In the genomic region with DNA sequence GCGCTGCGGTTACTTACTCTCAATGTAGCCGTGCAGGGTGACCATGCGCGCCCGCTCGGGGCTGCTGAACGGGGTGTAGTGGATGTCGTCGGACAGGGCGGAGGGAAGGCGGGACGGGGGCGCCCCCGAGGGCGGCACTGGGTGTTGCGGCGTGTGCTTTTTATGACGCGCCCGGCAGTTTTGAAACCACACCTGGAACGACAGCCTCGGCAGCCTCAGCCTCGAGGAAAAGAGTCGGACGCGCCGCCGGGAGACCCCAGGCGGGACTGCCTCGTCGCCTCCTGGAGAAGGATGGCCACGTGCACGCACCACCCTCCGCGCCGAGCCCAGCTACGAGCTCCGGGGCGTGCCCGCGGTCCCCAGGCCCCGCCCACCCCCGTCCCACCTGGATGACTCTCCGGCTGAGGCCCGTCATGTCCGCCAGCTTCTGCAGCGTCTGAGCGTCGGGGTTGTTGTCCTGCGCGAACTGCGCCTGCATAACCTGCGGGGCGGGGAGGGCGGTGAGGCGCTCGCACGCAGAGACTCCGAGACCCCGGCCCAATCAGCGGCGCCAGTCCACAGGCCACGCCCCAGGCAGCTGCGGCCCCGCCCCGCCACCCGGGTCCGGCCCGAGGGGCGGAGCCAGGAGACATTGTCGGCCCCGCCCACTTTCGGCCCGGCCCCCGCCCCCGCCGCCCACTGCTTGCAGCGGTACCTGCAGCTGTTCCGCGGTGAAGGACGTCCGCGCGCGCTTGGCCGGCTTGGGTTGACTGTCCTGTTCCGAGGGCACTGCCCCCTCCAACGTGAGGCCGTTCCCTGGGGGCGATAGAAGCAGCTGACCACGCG, we compare ENCODE assay signal across 9 cellular contexts. TPM values are rescaled to one million over a fixed set of nuclear protein-coding genes. Genes with fewer than 3 reads are reported as not detected.
DNase-seq lines count a peak whose midpoint lies in the region; ATAC-seq, FAIRE-seq and TF ChIP-seq lines count a peak whose summit lies in the region.
"Had no signal": no experiment of that assay in that cellular context is flagged by ENCODE, and none has a peak within 500 bp of the region (broad histone marks: within the 10 kb centered on the region; RNA-seq: fewer than 3 reads in every experiment).

No MANE protein-coding gene starts in this region.

- H3K4me2 ChIP-seq in GM12878 (ENCODE audit: control insufficient read depth, insufficient read depth), result peak overlapping the region; percentile 27; the same call in 1 of the 2 replicates

- H3K9me3 ChIP-seq in MG63 (no peaks in the 10 kb centered on the region), SK-N-MC (ENCODE audit: low read depth, low read length) (no peaks in the 10 kb centered on the region), GM12878 (replicated peaks; ENCODE audit: control insufficient read depth, insufficient read depth, low read length) (no peaks in the 10 kb centered on the region)

- DNase-seq in SKM-1 treated with dmso at 0.1 percent for 144 hours (lab: John Stamatoyannopoulos, UW; ENCODE audit: unreplicated experiment) (peak; percentile 47), SKM-1 (lab: John Stamatoyannopoulos, UW; ENCODE audit: unreplicated experiment) (no peak), MG63 (peak; percentile 48), SK-N-MC (ENCODE audit: low read depth, low spot score) (no peak), GM12878 (ENCODE audit: low read depth, low spot score) (no peak), left colon (peak; percentile 39 to 68), GOT3 (lab: John Stamatoyannopoulos, UW) (no peak)
- peak; percentile 20 to 29 (median 23) for DNase-seq in stimulated activated CD4-positive, alpha-beta T cell treated with anti-CD3 and anti-CD28 coated beads, TNF-alpha, amount 100 ng/mL, for 4 hours (ENCODE audit: low read depth in 3 of 3)

- no peaks in the 10 kb centered on the region for H3K79me2 ChIP-seq in GM12878 (ENCODE audit: control insufficient read depth, insufficient read depth, low read length)

- intact Hi-C loops in GM12878 (cut with micrococcal nuclease; ENCODE audit: unreplicated experiment) (no loop called here), left colon (cut with DNase I, micrococcal nuclease) (no loop called here)

- H3K9ac ChIP-seq in SK-N-MC (ENCODE audit: insufficient read length) (no peak overlapping the region), GM12878 (ENCODE audit: control insufficient read depth, insufficient read depth, low read length) (no peak overlapping the region)

- SMC1A ChIA-PET in GM12878 (lab: Charles Lee; ENCODE audit: uncharacterized antibody, unreplicated experiment), result no interaction called here

- H3K4me3 ChIP-seq in MG63 (peak overlapping the region; percentile 40), SK-N-MC (peak overlapping the region; percentile 75), GM12878 (no peak overlapping the region)

- ATAC-seq in GM12878 (peak; percentile 32; the same call in 2 of the 3 replicates), left colon (peak; percentile 90)

- FAIRE-seq in GM12878 (lab: Jason Lieb, UNC), result no peak
- FAIRE-seq: endothelial cell of umbilical vein had no signal

- CTCF ChIA-PET in GM12878 (lab: Yijun Ruan, JAX), result no interaction called here

- H3K27me3 ChIP-seq in MG63, result peaks cover 32% of the 10 kb centered on the region
- peaks cover 6 to 19% of the 10 kb centered on the region in 2 experiments for H3K27me3 ChIP-seq in GM12878 (replicated peaks in 1 of 2; ENCODE audit: control insufficient read depth in 2 of 2, insufficient read depth in 2 of 2, low read length in 1 of 2)

- no peaks in the 10 kb centered on the region for H3K36me3 ChIP-seq in MG63
- H3K36me3 ChIP-seq in SK-N-MC (ENCODE audit: insufficient read depth, low read length), result no peaks in the 10 kb centered on the region
- no peaks in the 10 kb centered on the region for H3K36me3 ChIP-seq in GM12878 (ENCODE audit: control insufficient read depth in 2 of 2, insufficient read depth in 2 of 2, low read length in 1 of 2)

- no peak for TF ChIP-seq RAD21 in GM12878 (IDR thresholded peaks at IDR 0.05; ENCODE audit: insufficient read depth, low read depth, low read length)

- no peak for TF ChIP-seq POLR2A in GM12878 (IDR thresholded peaks at IDR 0.05; ENCODE audit: low read depth, low read length)

- H3K4me1 ChIP-seq in GM12878 (ENCODE audit: control insufficient read depth, insufficient read depth, low read length), result no peaks in the 10 kb centered on the region

- 18% methylated on average over 63 of the region's 93 CpGs for WGBS in GM12878 (ENCODE audit: insufficient coverage, insufficient replicate concordance, low lambda C conversion rate, missing lambda C conversion rate)

- H3K27ac ChIP-seq in SK-N-MC, result no peak overlapping the region
- no peak overlapping the region for H3K27ac ChIP-seq in GM12878 (ENCODE audit: control insufficient read depth, insufficient read depth)

- H2AFZ ChIP-seq in GM12878 (ENCODE audit: control insufficient read depth, low read depth, low read length), result peak overlapping the region; percentile 4; the same call in 1 of the 2 replicates

- no TSS peak for BruUV-seq in GM12878 (replicated peaks; lab: Mats Ljungman, UMichigan)

- TF ChIP-seq EP300 in GM12878 (IDR thresholded peaks at IDR 0.05; ENCODE audit: borderline replicate concordance in 1 of 2, control insufficient read depth in 1 of 2, low read depth in 2 of 2, low read length in 2 of 2), result no peak

- RAD21 ChIA-PET in GM12878 (lab: Charles Lee; ENCODE audit: unreplicated experiment), result no interaction called here

- 0 out of 2 replicates have a peak, but pooled peaks cover 3% of the 10 kb centered on the region for H4K20me1 ChIP-seq in GM12878 (ENCODE audit: control insufficient read depth, insufficient read depth)

- POLR2A ChIA-PET in GM12878 (lab: Charles Lee), result no interaction called here

- in situ Hi-C loops in GM12878 (cut with MboI), result no loop called here

- no peak for TF ChIP-seq CTCF in GM12878 (IDR thresholded peaks at IDR 0.05 in 2 of 3, conservative IDR thresholded peaks at IDR 0.05 in 1 of 3; ENCODE audit: control insufficient read depth in 2 of 3, extremely low read depth in 1 of 3, insufficient read depth in 1 of 3, low read depth in 3 of 3, low read length in 3 of 3)

RNA-seq across cellular contexts. Expression of a gene that starts 15.0 kb away (rescaled TPM):
- total RNA-seq in MG63 (2014; rRNA removed; shearing (Covaris generic); ENCODE audit: low replicate concordance), result not detected in 2 replicates
- total RNA-seq in GM12878 (2013; cell fraction: nucleolus; rRNA removed), result not detected in 2 replicates
- not detected in 2 replicates for total RNA-seq in GM12878 (2014; rRNA removed)
- not detected in 2 replicates for total RNA-seq in GM12878 (2014; rRNA removed; fragmentation: Illumina TruSeq; extraction: Trizol)
- not detected in 2 replicates for total RNA-seq in GM12878 (2021)
- not detected for polyA plus RNA-seq in GM12878 (2011; ENCODE audit: low read depth)
- polyA plus RNA-seq in GM12878 (2011; rRNA removed), result not detected in 2 replicates
- polyA plus RNA-seq in GM12878 (2011; cell fraction: cytosol; rRNA removed), result not detected in 2 replicates
- polyA plus RNA-seq in GM12878 (2011; cell fraction: nucleus; rRNA removed), result not detected in 2 replicates
- polyA plus RNA-seq in GM12878 (2012), result 0.03 TPM in 1 of 2 replicates, not detected in the other
- not detected in 2 replicates for polyA plus RNA-seq in GM12878 (2014; fragmentation: Illumina TruSeq; extraction: Trizol)
- polyA plus RNA-seq in GM12878 (2014; fragmentation: Nextera tagmentation; extraction: Ambion mirVana), result not detected
- not detected in 2 replicates for polyA plus RNA-seq in GM12878 (2014; rRNA removed)
- not detected for polyA plus RNA-seq in GM12878 (2016; fragmentation: Nextera tagmentation; extraction: Ambion mirVana)
- not detected in 2 replicates for polyA minus RNA-seq in GM12878 (2011; rRNA and poly(A)+ RNA removed)
- not detected in 2 replicates for polyA minus RNA-seq in GM12878 (2011; cell fraction: cytosol; rRNA and poly(A)+ RNA removed)
- not detected in 2 replicates for polyA minus RNA-seq in GM12878 (2011; cell fraction: nucleus; rRNA and poly(A)+ RNA removed)
- total RNA-seq in left colon, result 1 to 10 TPM; 1.6 to 2.1 TPM

RNA-seq across cellular contexts. Expression of a gene that starts 50.8 kb away (rescaled TPM):
- total RNA-seq in MG63 (2014; rRNA removed; shearing (Covaris generic); ENCODE audit: low replicate concordance), result 8.1 and 10.8 TPM in 2 replicates
- 9.0 and 9.4 TPM in 2 replicates for total RNA-seq in GM12878 (2013; cell fraction: nucleolus; rRNA removed)
- total RNA-seq in GM12878 (2014; rRNA removed) (6.4 and 7.9 TPM in 2 replicates), GM12878 (2014; rRNA removed; fragmentation: Illumina TruSeq; extraction: Trizol) (10.3 and 10.5 TPM in 2 replicates), GM12878 (2021) (18.2 and 18.6 TPM in 2 replicates), left colon (10 to 100 TPM; 15.7 to 18.1 TPM)
- 7.0 TPM for polyA plus RNA-seq in GM12878 (2011; ENCODE audit: low read depth)
- polyA plus RNA-seq in GM12878 (2011; rRNA removed) (36.9 and 59.3 TPM in 2 replicates), GM12878 (2014; fragmentation: Illumina TruSeq; extraction: Trizol) (23.8 and 25.6 TPM in 2 replicates), GM12878 (2014; fragmentation: Nextera tagmentation; extraction: Ambion mirVana) (10 to 100 TPM; 41.0 to 42.2 TPM), GM12878 (2014; rRNA removed) (10.9 and 11.5 TPM in 2 replicates), GM12878 (2016; fragmentation: Nextera tagmentation; extraction: Ambion mirVana) (10 to 100 TPM; 42.9 to 46.8 TPM)
- 12.3 and 13.0 TPM in 2 replicates for polyA plus RNA-seq in GM12878 (2011; cell fraction: cytosol; rRNA removed)
- polyA plus RNA-seq in GM12878 (2011; cell fraction: nucleus; rRNA removed), result 8.6 and 10.2 TPM in 2 replicates
- polyA plus RNA-seq in GM12878 (2012), result 11.2 and 12.8 TPM in 2 replicates
- 11.8 and 20.6 TPM in 2 replicates for polyA minus RNA-seq in GM12878 (2011; rRNA and poly(A)+ RNA removed)
- polyA minus RNA-seq in GM12878 (2011; cell fraction: cytosol; rRNA and poly(A)+ RNA removed), result 4.9 and 7.2 TPM in 2 replicates
- 2.8 and 4.5 TPM in 2 replicates for polyA minus RNA-seq in GM12878 (2011; cell fraction: nucleus; rRNA and poly(A)+ RNA removed)

RNA-seq across cellular contexts. Expression of a gene that starts 50.9 kb away (rescaled TPM):
- total RNA-seq in MG63 (2014; rRNA removed; shearing (Covaris generic); ENCODE audit: low replicate concordance), result 45.9 and 62.5 TPM in 2 replicates
- total RNA-seq in GM12878 (2013; cell fraction: nucleolus; rRNA removed), result 111 and 125 TPM in 2 replicates
- total RNA-seq in GM12878 (2014; rRNA removed), result 74.9 and 75.1 TPM in 2 replicates
- total RNA-seq in GM12878 (2014; rRNA removed; fragmentation: Illumina TruSeq; extraction: Trizol), result 75.4 and 80.5 TPM in 2 replicates
- 55.7 and 64.8 TPM in 2 replicates for total RNA-seq in GM12878 (2021)
- polyA plus RNA-seq in GM12878 (2011; ENCODE audit: low read depth), result 39.7 TPM
- polyA plus RNA-seq in GM12878 (2011; rRNA removed), result 111 and 123 TPM in 2 replicates
- 65.9 and 69.4 TPM in 2 replicates for polyA plus RNA-seq in GM12878 (2011; cell fraction: cytosol; rRNA removed)
- polyA plus RNA-seq in GM12878 (2011; cell fraction: nucleus; rRNA removed), result 122 and 181 TPM in 2 replicates
- polyA plus RNA-seq in GM12878 (2012), result 37.9 and 49.2 TPM in 2 replicates
- 112 and 152 TPM in 2 replicates for polyA plus RNA-seq in GM12878 (2014; fragmentation: Illumina TruSeq; extraction: Trizol)
- 10 to 100 TPM; 75.2 to 95.3 TPM for polyA plus RNA-seq in GM12878 (2014; fragmentation: Nextera tagmentation; extraction: Ambion mirVana)
- 75.3 and 87.4 TPM in 2 replicates for polyA plus RNA-seq in GM12878 (2014; rRNA removed)
- 10 to 100 TPM; 72.5 to 77.5 TPM for polyA plus RNA-seq in GM12878 (2016; fragmentation: Nextera tagmentation; extraction: Ambion mirVana)
- polyA minus RNA-seq in GM12878 (2011; rRNA and poly(A)+ RNA removed), result 62.7 and 70.5 TPM in 2 replicates
- polyA minus RNA-seq in GM12878 (2011; cell fraction: cytosol; rRNA and poly(A)+ RNA removed), result 17.8 and 25.9 TPM in 2 replicates
- polyA minus RNA-seq in GM12878 (2011; cell fraction: nucleus; rRNA and poly(A)+ RNA removed), result 68.1 and 73.4 TPM in 2 replicates
- total RNA-seq in left colon, result 10 to 100 TPM; 48.0 to 62.7 TPM

RNA-seq across cellular contexts. Expression of a gene that starts 54.1 kb away (rescaled TPM):
- total RNA-seq in MG63 (2014; rRNA removed; shearing (Covaris generic); ENCODE audit: low replicate concordance), result not detected in 2 replicates
- total RNA-seq in GM12878 (2013; cell fraction: nucleolus; rRNA removed), result not detected in 2 replicates
- not detected in 2 replicates for total RNA-seq in GM12878 (2014; rRNA removed)
- not detected in 2 replicates for total RNA-seq in GM12878 (2014; rRNA removed; fragmentation: Illumina TruSeq; extraction: Trizol)
- not detected in 2 replicates for total RNA-seq in GM12878 (2021)
- polyA plus RNA-seq in GM12878 (2011; ENCODE audit: low read depth), result not detected
- not detected in 2 replicates for polyA plus RNA-seq in GM12878 (2011; rRNA removed)
- not detected in 2 replicates for polyA plus RNA-seq in GM12878 (2011; cell fraction: cytosol; rRNA removed)
- polyA plus RNA-seq in GM12878 (2011; cell fraction: nucleus; rRNA removed), result not detected in 2 replicates
- polyA plus RNA-seq in GM12878 (2012), result not detected in 2 replicates
- not detected in 2 replicates for polyA plus RNA-seq in GM12878 (2014; fragmentation: Illumina TruSeq; extraction: Trizol)
- polyA plus RNA-seq in GM12878 (2014; fragmentation: Nextera tagmentation; extraction: Ambion mirVana), result not detected
- not detected in 2 replicates for polyA plus RNA-seq in GM12878 (2014; rRNA removed)
- not detected for polyA plus RNA-seq in GM12878 (2016; fragmentation: Nextera tagmentation; extraction: Ambion mirVana)
- not detected in 2 replicates for polyA minus RNA-seq in GM12878 (2011; rRNA and poly(A)+ RNA removed)
- polyA minus RNA-seq in GM12878 (2011; cell fraction: cytosol; rRNA and poly(A)+ RNA removed), result not detected in 2 replicates
- not detected in 2 replicates for polyA minus RNA-seq in GM12878 (2011; cell fraction: nucleus; rRNA and poly(A)+ RNA removed)
- total RNA-seq in left colon, result 1 to 10 TPM in 1 of 2 donors, not detected in 1; 4.0 TPM
- total RNA-seq: endothelial cell of umbilical vein had no signal
- polyA plus RNA-seq: endothelial cell of umbilical vein had no signal

RNA-seq across cellular contexts. Expression of a gene that starts 54.2 kb away (rescaled TPM):
- 44.8 and 68.0 TPM in 2 replicates for total RNA-seq in MG63 (2014; rRNA removed; shearing (Covaris generic); ENCODE audit: low replicate concordance)
- 2.3 and 4.3 TPM in 2 replicates for total RNA-seq in GM12878 (2013; cell fraction: nucleolus; rRNA removed)
- total RNA-seq in GM12878 (2014; rRNA removed) (44.9 and 48.4 TPM in 2 replicates), GM12878 (2014; rRNA removed; fragmentation: Illumina TruSeq; extraction: Trizol) (54.1 and 56.6 TPM in 2 replicates), GM12878 (2021) (59.1 and 59.2 TPM in 2 replicates), left colon (10 to 100 TPM; 75.3 to 78.9 TPM)
- 41.9 TPM for polyA plus RNA-seq in GM12878 (2011; ENCODE audit: low read depth)
- polyA plus RNA-seq in GM12878 (2011; rRNA removed) (94.6 and 94.8 TPM in 2 replicates), GM12878 (2014; fragmentation: Illumina TruSeq; extraction: Trizol) (83.3 and 94.3 TPM in 2 replicates), GM12878 (2014; fragmentation: Nextera tagmentation; extraction: Ambion mirVana) (10 to 100 TPM; 47.3 to 93.8 TPM), GM12878 (2014; rRNA removed) (76.7 and 87.7 TPM in 2 replicates), GM12878 (2016; fragmentation: Nextera tagmentation; extraction: Ambion mirVana) (100 to 1,000 TPM; 145 to 159 TPM)
- 78.7 and 82.1 TPM in 2 replicates for polyA plus RNA-seq in GM12878 (2011; cell fraction: cytosol; rRNA removed)
- polyA plus RNA-seq in GM12878 (2011; cell fraction: nucleus; rRNA removed), result 36.9 and 43.0 TPM in 2 replicates
- 54.9 and 60.0 TPM in 2 replicates for polyA plus RNA-seq in GM12878 (2012)
- polyA minus RNA-seq in GM12878 (2011; rRNA and poly(A)+ RNA removed), result 42.8 and 54.6 TPM in 2 replicates
- 20.6 and 23.3 TPM in 2 replicates for polyA minus RNA-seq in GM12878 (2011; cell fraction: cytosol; rRNA and poly(A)+ RNA removed)
- polyA minus RNA-seq in GM12878 (2011; cell fraction: nucleus; rRNA and poly(A)+ RNA removed), result 5.4 and 12.5 TPM in 2 replicates

Comparison
In these comparisons a context has a peak if more than half of its experiments do, and no peak if none do; other contexts are left out.
1. DNase-seq: peak in SKM-1 treated with dmso at 0.1 percent for 144 hours (single experiment), MG63 (single experiment), left colon (2 of 2) and stimulated activated CD4-positive, alpha-beta T cell treated with anti-CD3 and anti-CD28 coated beads, TNF-alpha, amount 100 ng/mL, for 4 hours (3 of 3); none in SKM-1 (single experiment), SK-N-MC (single experiment), GM12878 (single experiment) and GOT3 (single experiment).